In genomic region chr18:33440384-33441043, GRCh38 we compare ENCODE assay signal across 8 cellular contexts. TPM values are rescaled to one million over a fixed set of nuclear protein-coding genes. Genes with fewer than 3 reads are reported as not detected.
DNase-seq lines count a peak whose midpoint lies in the region; ATAC-seq and TF ChIP-seq lines count a peak whose summit lies in the region.

Gene CCDC178 (minus strand): TSS chr18:33440721. CDS start chr18:33412088, 28,633 bp downstream.

- H3K4me1 ChIP-seq in SJSA1 (replicated peaks) = no peaks in the 10 kb centered on the region
- H3K4me1 ChIP-seq in left ventricle myocardium inferior = peaks cover 7% of the 10 kb centered on the region
- peaks cover 4% of the 10 kb centered on the region for H3K4me1 ChIP-seq in rectal smooth muscle tissue (ENCODE audit: control insufficient read depth, insufficient read depth, low read length)

- no peak within 1 kb of the TSS for H3K27ac Mint-ChIP-seq in T-helper 2 cell treated with Interferon-gamma antibody and Interleukin-4, amounts not matched to agents 5 μg/mL and 100 μg/mL, for 36 hours

- H3K9ac ChIP-seq in rectal smooth muscle tissue (ENCODE audit: low read length) = no peak within 1 kb of the TSS

- peak; percentile 29 for TF ChIP-seq CTCF in left ventricle myocardium inferior (IDR thresholded peaks at IDR 0.05; ENCODE audit: borderline replicate concordance)

- no peaks in the 10 kb centered on the region for H3K9me3 Mint-ChIP-seq in T-helper 2 cell treated with Interferon-gamma antibody and Interleukin-4, amounts not matched to agents 5 μg/mL and 100 μg/mL, for 36 hours

- H3K36me3 ChIP-seq in SJSA1 = no peaks in the 10 kb centered on the region
- H3K36me3 ChIP-seq in left ventricle myocardium inferior = no peaks in the 10 kb centered on the region
- no peaks in the 10 kb centered on the region for H3K36me3 ChIP-seq in rectal smooth muscle tissue (ENCODE audit: control insufficient read depth, insufficient read depth, low read length)

- no peaks in the 10 kb centered on the region for H3K36me3 Mint-ChIP-seq in T-helper 2 cell treated with Interferon-gamma antibody and Interleukin-4, amounts not matched to agents 5 μg/mL and 100 μg/mL, for 36 hours (ENCODE audit: low read depth)

- DNase-seq in H4 (ENCODE audit: low spot score) = peak; percentile 34
- DNase-seq in SJSA1 (ENCODE audit: low read depth in 1 of 2, low spot score in 2 of 2) = no peak
- DNase-seq in left ventricle myocardium inferior = no peak
- no peak for DNase-seq in T-helper 2 cell treated with Interferon-gamma antibody and Interleukin-4, amounts not matched to agents 5 μg/mL and 100 μg/mL, for 36 hours (ENCODE audit: low spot score)
- DNase-seq in SIG-M5 treated with dmso at 0.1 percent for 504 hours (lab: John Stamatoyannopoulos, UW; ENCODE audit: unreplicated experiment) = no peak

- H3K9me3 ChIP-seq in SJSA1 (replicated peaks) (no peaks in the 10 kb centered on the region), left ventricle myocardium inferior (replicated peaks) (no peaks in the 10 kb centered on the region)

- intact Hi-C loops in left ventricle myocardium inferior (cut with micrococcal nuclease) = no loop called here

- peaks cover 16% of the 10 kb centered on the region for H3K27me3 Mint-ChIP-seq in T-helper 2 cell treated with Interferon-gamma antibody and Interleukin-4, amounts not matched to agents 5 μg/mL and 100 μg/mL, for 36 hours (ENCODE audit: low read depth)

- peak within 1 kb of the TSS; percentile 8 for H3K4me3 ChIP-seq in SJSA1
- H3K4me3 ChIP-seq in left ventricle myocardium inferior = peak within 1 kb of the TSS; percentile 71
- H3K4me3 ChIP-seq in rectal smooth muscle tissue (ENCODE audit: low read length) = peak within 1 kb of the TSS; percentile 29

- H3K4me1 Mint-ChIP-seq in T-helper 2 cell treated with Interferon-gamma antibody and Interleukin-4, amounts not matched to agents 5 μg/mL and 100 μg/mL, for 36 hours (ENCODE audit: low read depth) = no peaks in the 10 kb centered on the region

- H3K27me3 ChIP-seq in SJSA1 (replicated peaks) (peaks cover 32% of the 10 kb centered on the region), left ventricle myocardium inferior (ENCODE audit: low read depth) (peaks cover 3% of the 10 kb centered on the region), rectal smooth muscle tissue (ENCODE audit: control insufficient read depth, insufficient read depth, low read length) (no peaks in the 10 kb centered on the region)

- ATAC-seq in GM19351 (IDR thresholded peaks at IDR 0.05; ENCODE audit: unreplicated experiment) (no peak), GM18517 (IDR thresholded peaks at IDR 0.05; ENCODE audit: unreplicated experiment) (no peak)

- H3K27ac ChIP-seq in SJSA1 (no peak within 1 kb of the TSS), left ventricle myocardium inferior (replicated peaks) (no peak within 1 kb of the TSS), rectal smooth muscle tissue (ENCODE audit: low read depth, low read length) (no peak within 1 kb of the TSS)

- no peak within 1 kb of the TSS for H3K4me3 Mint-ChIP-seq in T-helper 2 cell treated with Interferon-gamma antibody and Interleukin-4, amounts not matched to agents 5 μg/mL and 100 μg/mL, for 36 hours

RNA-seq across cellular contexts. Expression of gene CCDC178, which starts in this region (rescaled TPM):
- total RNA-seq in H4 (2014; rRNA removed; shearing (Covaris generic)) = not detected in 2 replicates
- total RNA-seq in SJSA1 (2014; rRNA removed; shearing (Covaris generic)) = not detected in 2 replicates
- total RNA-seq in left ventricle myocardium inferior = 0.27 TPM

Comparison
In these comparisons a context has a peak if more than half of its experiments do, and no peak if none do; other contexts are left out.
1. Peak in DNase-seq in H4; RNA of the gene not detected or under 1 TPM.
2. H3K4me3 ChIP-seq: peak in every context shown above with its lines; median percentile 71 in left ventricle myocardium inferior; 29 in rectal smooth muscle tissue; 8 in SJSA1.